8 cellular contexts compared by ENCODE assay signal in the genomic region with DNA sequence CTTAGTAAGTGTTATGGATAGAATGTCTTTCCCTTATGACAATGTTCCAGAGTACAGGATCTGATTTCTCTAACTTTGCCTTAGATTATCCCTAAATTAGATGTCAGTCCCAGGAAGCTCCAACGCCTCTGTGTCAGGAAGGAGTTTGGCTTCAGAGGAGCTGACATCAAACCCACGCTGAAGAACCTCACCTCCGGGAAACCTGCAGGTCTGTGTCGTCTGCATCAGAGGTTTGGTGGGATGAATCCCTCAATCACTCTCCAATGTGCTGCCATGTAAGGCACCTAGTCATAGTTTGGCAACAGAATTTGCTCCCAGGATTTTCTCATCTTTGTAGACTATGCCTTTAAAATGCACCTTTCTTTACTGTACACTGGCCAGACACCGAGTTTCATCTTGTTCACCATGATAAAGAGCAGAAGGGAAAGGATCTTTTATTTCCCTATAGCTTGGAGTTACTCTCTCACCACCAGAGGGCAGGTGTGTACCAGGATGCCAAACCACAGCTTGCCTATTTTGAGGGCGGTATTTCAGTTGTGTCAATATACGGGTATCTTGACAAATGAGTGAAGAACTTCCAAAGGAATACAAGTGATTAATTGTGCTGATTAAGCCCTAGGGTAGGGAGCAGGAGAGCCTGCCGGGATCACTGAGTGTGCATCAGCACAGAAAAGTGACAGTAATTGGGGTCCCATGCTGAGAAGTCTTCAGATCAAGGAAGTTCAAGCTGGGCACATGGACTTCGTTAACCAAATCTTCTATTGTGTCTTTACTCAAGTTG. TPM values are rescaled to one million over a fixed set of nuclear protein-coding genes. Genes with fewer than 3 reads are reported as not detected.
A peak's percentile ranks its signal among the peaks of the same experiment; 100 is the strongest.
DNase-seq lines count a peak whose midpoint lies in the region; ATAC-seq and TF ChIP-seq lines count a peak whose summit lies in the region.

No MANE protein-coding gene starts in this region.

- no peaks in the 10 kb centered on the region for H3K4me1 ChIP-seq in adrenal gland (replicated peaks in 1 of 2)
- no peaks in the 10 kb centered on the region for H3K4me1 ChIP-seq in right cardiac atrium (ENCODE audit: control insufficient read depth, insufficient read depth, low read length)

- intact Hi-C loops in adrenal gland (cut with DNase I), result loop anchor here (5.0 to 10.0 kb wide), 2 partner anchors 84 to 86 kb away; no protein-coding TSS in a partner anchor
- intact Hi-C loops in right cardiac atrium (cut with DNase I), result loop anchor here in 2 of 4 donors (5.0 to 10.0 kb wide), 2 partner anchors 81 to 1344 kb away; no protein-coding TSS in a partner anchor

- H3K27me3 ChIP-seq in adrenal gland, result no peaks in the 10 kb centered on the region
- no peaks in the 10 kb centered on the region for H3K27me3 ChIP-seq in right cardiac atrium (ENCODE audit: control insufficient read depth, insufficient read depth)

- H3K36me3 ChIP-seq in adrenal gland (replicated peaks in 1 of 2), result no peaks in the 10 kb centered on the region

- POLR2A ChIA-PET in RWPE1 (lab: Yijun Ruan, JAX; ENCODE audit: low non-redundant PET), result no interaction called here

- H3K9me3 ChIP-seq in adrenal gland (replicated peaks in 1 of 3) (no peaks in the 10 kb centered on the region), right cardiac atrium (ENCODE audit: control insufficient read depth, low read length) (no peaks in the 10 kb centered on the region)

- ATAC-seq in GM19455 (IDR thresholded peaks at IDR 0.05; ENCODE audit: unreplicated experiment) (peak; percentile 55), right cardiac atrium (peak in 1 of 2 donors; percentile 65)

- TF ChIP-seq CTCF in RWPE1 (conservative IDR thresholded peaks at IDR 0.05; ENCODE audit: low read depth) (peak; percentile 89), adrenal gland (IDR thresholded peaks at IDR 0.05) (peak; percentile 66 to 75 (median 70))

- H3K27ac ChIP-seq in RWPE1 (no peak overlapping the region), adrenal gland (no peak overlapping the region), right cardiac atrium (ENCODE audit: low read length) (no peak overlapping the region)

- no peak overlapping the region for H3K4me3 ChIP-seq in adrenal gland
- H3K4me3 ChIP-seq in right cardiac atrium (ENCODE audit: low read length), result no peak overlapping the region

- WGBS in adrenal gland, 4 donors, result 38 to 43% (median 40%) methylated on average over 9 of the region's 9 CpGs
- WGBS in right cardiac atrium, result 38% methylated on average over 9 of the region's 9 CpGs

- TF ChIP-seq POLR2A in adrenal gland (IDR thresholded peaks at IDR 0.05), result no peak

- DNase-seq in Daoy (ENCODE audit: low read depth) (peak; percentile 13), HK-2 (ENCODE audit: unreplicated experiment) (peak; percentile 13), RWPE1 (ENCODE audit: low spot score) (peak; percentile 61), adrenal gland (peak; percentile 32 to 73 (median 50)), right cardiac atrium (peak in 2 of 3 donors; percentile 28 to 53), smooth muscle cell of the brain vasculature (ENCODE audit: low read depth, low spot score) (peak; percentile 32), DMS79 (lab: John Stamatoyannopoulos, UW) (no peak)

- CTCF ChIA-PET in RWPE1 (lab: Yijun Ruan, JAX), result interaction anchor here (0.5 to 4.6 kb wide), 24 partner anchors 8 to 1738 kb away, joined by 3 to 78 read pairs (median 4); partner anchors contain the start of gene MINAR2

RNA-seq across cellular contexts. Expression of gene MINAR2, which starts 23.4 kb away (rescaled TPM):
- not detected in 2 replicates for total RNA-seq in Daoy (2014; rRNA removed; shearing (Covaris generic))
- total RNA-seq in adrenal gland (not detected), right cardiac atrium (not detected)
- polyA plus RNA-seq in adrenal gland (under 1 TPM in 1 of 3 donors, not detected in 2; 0.03 TPM), right cardiac atrium (not detected)
